ENCODE assay signal across 15 cellular contexts in the genomic region with DNA sequence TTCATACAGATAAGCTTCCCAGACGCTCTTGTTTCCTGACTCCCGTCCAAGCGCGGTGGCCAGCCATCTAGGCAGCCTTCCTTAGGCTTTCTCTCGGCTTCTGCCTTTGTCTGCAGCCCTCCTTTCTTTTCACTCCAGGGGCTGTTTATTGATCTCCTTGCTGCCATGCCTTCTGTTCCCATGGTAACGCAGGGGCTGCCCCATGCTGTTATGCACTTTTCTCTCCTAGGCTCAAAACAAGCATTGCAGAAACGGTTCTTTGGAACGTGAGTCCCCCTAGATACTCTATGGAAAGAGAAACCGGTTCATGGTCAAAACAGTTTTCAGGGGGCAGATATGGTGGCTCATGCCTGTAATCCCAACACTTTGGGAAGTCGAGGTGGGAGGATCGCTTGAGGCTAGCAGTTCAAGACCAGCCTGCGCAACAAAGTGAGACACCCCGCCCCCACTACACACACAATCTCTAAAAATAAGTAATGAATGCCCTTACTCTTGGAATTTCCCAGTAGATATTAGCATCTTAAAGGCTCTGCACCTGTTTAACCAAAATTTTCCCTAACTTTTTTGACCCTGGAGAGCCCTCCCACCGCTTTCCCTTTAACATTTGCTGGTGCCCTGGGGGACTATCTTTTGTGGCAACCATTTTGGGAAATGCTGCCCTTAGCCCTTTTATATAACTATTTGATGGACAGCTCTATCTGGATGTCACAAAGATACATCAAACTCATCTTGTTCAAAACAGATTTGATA. TPM values are rescaled to one million over a fixed set of nuclear protein-coding genes. Genes with fewer than 3 reads are reported as not detected.
A peak's percentile ranks its signal among the peaks of the same experiment; 100 is the strongest.
DNase-seq lines count a peak whose midpoint lies in the region; ATAC-seq and TF ChIP-seq lines count a peak whose summit lies in the region.
"Had no signal": no experiment of that assay in that cellular context is flagged by ENCODE, and none has a peak within 500 bp of the region (broad histone marks: within the 10 kb centered on the region; RNA-seq: fewer than 3 reads in every experiment).

No MANE protein-coding gene starts in this region.

- H3K27me3 Mint-ChIP-seq in GM23338 (ENCODE audit: insufficient read depth, low read depth, poor library complexity) = peaks cover 5% of the 10 kb centered on the region
- H3K27me3 Mint-ChIP-seq in activated T-helper 1 cell treated with anti-CD3 and anti-CD28 coated beads, Interleukin-12 subunit alpha, Interleukin-12 subunit beta, Interleukin-2, Interleukin-4 antibody, amounts not matched to agents 30 ng/mL and 10 ng/mL and 1 ng/mL, durations not matched to agents 14 hours and 24 hours and 36 hours (ENCODE audit: insufficient read depth) = no peaks in the 10 kb centered on the region
- H3K27me3 Mint-ChIP-seq: activated naive CD8-positive, alpha-beta T cell treated with anti-CD3 and anti-CD28 coated beads, Interleukin-2, amount 50 U/mL, for 24 hours had no signal

- H3K4me1 ChIP-seq in GM23338 (ENCODE audit: insufficient read depth) (peaks cover 3% of the 10 kb centered on the region; the same call in 1 of the 2 replicates), endocrine pancreas (ENCODE audit: control insufficient read depth, insufficient read depth, low read length) (no peaks in the 10 kb centered on the region), neuron (ENCODE audit: insufficient read depth, low read length) (peaks cover 22% of the 10 kb centered on the region)

- no peaks in the 10 kb centered on the region for H3K9me3 ChIP-seq in endocrine pancreas (ENCODE audit: control insufficient read depth, low read length)
- H3K9me3 ChIP-seq in neuron (ENCODE audit: low read length) = no peaks in the 10 kb centered on the region

- no peaks in the 10 kb centered on the region; the same call in 2 of the 3 replicates for H3K9me3 Mint-ChIP-seq in GM23338
- H3K9me3 Mint-ChIP-seq in activated T-helper 1 cell treated with anti-CD3 and anti-CD28 coated beads, Interleukin-12 subunit alpha, Interleukin-12 subunit beta, Interleukin-2, Interleukin-4 antibody, amounts not matched to agents 30 ng/mL and 10 ng/mL and 1 ng/mL, durations not matched to agents 14 hours and 24 hours and 36 hours = no peaks in the 10 kb centered on the region
- H3K9me3 Mint-ChIP-seq in activated naive CD4-positive, alpha-beta T cell treated with anti-CD3 and anti-CD28 coated beads, Interleukin-2, amount 50 U/mL, for 72 hours = no peaks in the 10 kb centered on the region
- H3K9me3 Mint-ChIP-seq: activated naive CD8-positive, alpha-beta T cell treated with anti-CD3 and anti-CD28 coated beads, Interleukin-2, amount 50 U/mL, for 24 hours; T-helper 2 cell treated with Interferon-gamma antibody and Interleukin-4, amounts not matched to agents 5 μg/mL and 100 μg/mL, for 36 hours had no signal

- peak overlapping the region; percentile 30 for H3K4me2 ChIP-seq in GM23338

- peaks cover 17% of the 10 kb centered on the region; the same call in 2 of the 3 replicates for H3K4me1 Mint-ChIP-seq in GM23338
- no peaks in the 10 kb centered on the region for H3K4me1 Mint-ChIP-seq in activated T-helper 1 cell treated with anti-CD3 and anti-CD28 coated beads, Interleukin-12 subunit alpha, Interleukin-12 subunit beta, Interleukin-2, Interleukin-4 antibody, amounts not matched to agents 30 ng/mL and 10 ng/mL and 1 ng/mL, durations not matched to agents 14 hours and 24 hours and 36 hours (ENCODE audit: low read depth)
- H3K4me1 Mint-ChIP-seq: activated naive CD8-positive, alpha-beta T cell treated with anti-CD3 and anti-CD28 coated beads, Interleukin-2, amount 50 U/mL, for 24 hours had no signal

- TF ChIP-seq CTCF in GM23338 (conservative IDR thresholded peaks at IDR 0.05; ENCODE audit: low read depth in 2 of 2) = no peak

- H3K27me3 ChIP-seq in GM23338 (ENCODE audit: insufficient read depth) (no peaks in the 10 kb centered on the region), endocrine pancreas (ENCODE audit: control insufficient read depth, insufficient read depth, low read length) (no peaks in the 10 kb centered on the region), neuron (ENCODE audit: insufficient read depth, low read length) (peaks cover 2% of the 10 kb centered on the region)

- peak overlapping the region; percentile 41 for H3K9ac ChIP-seq in endocrine pancreas (ENCODE audit: control insufficient read depth, insufficient read depth, low read length)

- no peaks in the 10 kb centered on the region for H3K36me3 Mint-ChIP-seq in GM23338 (ENCODE audit: low read depth)
- H3K36me3 Mint-ChIP-seq in activated T-helper 1 cell treated with anti-CD3 and anti-CD28 coated beads, Interleukin-12 subunit alpha, Interleukin-12 subunit beta, Interleukin-2, Interleukin-4 antibody, amounts not matched to agents 30 ng/mL and 10 ng/mL and 1 ng/mL, durations not matched to agents 14 hours and 24 hours and 36 hours (ENCODE audit: low read depth) = no peaks in the 10 kb centered on the region
- no peaks in the 10 kb centered on the region for H3K36me3 Mint-ChIP-seq in activated naive CD4-positive, alpha-beta T cell treated with anti-CD3 and anti-CD28 coated beads, Interleukin-2, amount 50 U/mL, for 72 hours

- H3K9me2 ChIP-seq in GM23338 (ENCODE audit: insufficient read depth) = no peaks in the 10 kb centered on the region

- H3K27ac Mint-ChIP-seq in GM23338 = peak overlapping the region; percentile 98
- no peak overlapping the region for H3K27ac Mint-ChIP-seq in activated T-helper 1 cell treated with anti-CD3 and anti-CD28 coated beads, Interleukin-12 subunit alpha, Interleukin-12 subunit beta, Interleukin-2, Interleukin-4 antibody, amounts not matched to agents 30 ng/mL and 10 ng/mL and 1 ng/mL, durations not matched to agents 14 hours and 24 hours and 36 hours
- no peak overlapping the region for H3K27ac Mint-ChIP-seq in activated naive CD4-positive, alpha-beta T cell treated with anti-CD3 and anti-CD28 coated beads, Interleukin-2, amount 50 U/mL, for 72 hours
- H3K27ac Mint-ChIP-seq: activated naive CD8-positive, alpha-beta T cell treated with anti-CD3 and anti-CD28 coated beads, Interleukin-2, amount 50 U/mL, for 24 hours; T-helper 2 cell treated with Interferon-gamma antibody and Interleukin-4, amounts not matched to agents 5 μg/mL and 100 μg/mL, for 36 hours had no signal

- H2AFZ ChIP-seq in GM23338 (no peak overlapping the region), neuron (ENCODE audit: low read depth, low read length) (peak overlapping the region; percentile 10)

- H3F3A ChIP-seq in GM23338 (replicated peaks; ENCODE audit: low read depth) = 0 out of 2 replicates have a peak, but pooled peaks cover 3% of the 10 kb centered on the region

- H3K4me3 ChIP-seq in GM23338 (peak overlapping the region; percentile 21; the same call in 1 of the 2 replicates), endocrine pancreas (ENCODE audit: control insufficient read depth, insufficient read depth, low read length) (peak overlapping the region; percentile 34), neuron (ENCODE audit: low read length) (peak overlapping the region; percentile 2)

- intact Hi-C loops in activated T-helper 1 cell treated with anti-CD3 and anti-CD28 coated beads, Interleukin-12 subunit alpha, Interleukin-12 subunit beta, Interleukin-2, Interleukin-4 antibody, amounts not matched to agents 30 ng/mL and 10 ng/mL and 1 ng/mL, durations not matched to agents 14 hours and 24 hours and 36 hours (cut with micrococcal nuclease) = no loop called here

- peak overlapping the region; percentile 93 for H3K27ac ChIP-seq in GM23338 (ENCODE audit: low read depth)

- no peaks in the 10 kb centered on the region for H3K36me3 ChIP-seq in GM23338 (ENCODE audit: insufficient read depth)
- no peaks in the 10 kb centered on the region for H3K36me3 ChIP-seq in endocrine pancreas (ENCODE audit: control insufficient read depth, insufficient read depth, low read length)
- H3K36me3 ChIP-seq in neuron (ENCODE audit: insufficient read depth, low read length) = no peaks in the 10 kb centered on the region

- H4K20me1 ChIP-seq in GM23338 (replicated peaks; ENCODE audit: insufficient read depth) = no peaks in the 10 kb centered on the region

- no peaks in the 10 kb centered on the region for H3K79me2 ChIP-seq in GM23338 (replicated peaks; ENCODE audit: insufficient read depth)

- peak; percentile 90 for DNase-seq in GM23338 (ENCODE audit: low spot score)
- DNase-seq in NCI-H345 (lab: John Stamatoyannopoulos, UW) = peak; percentile 14
- no peak for DNase-seq in activated T-helper 1 cell treated with anti-CD3 and anti-CD28 coated beads, Interleukin-12 subunit alpha, Interleukin-12 subunit beta, Interleukin-2, Interleukin-4 antibody, amounts not matched to agents 30 ng/mL and 10 ng/mL and 1 ng/mL, durations not matched to agents 14 hours and 24 hours and 36 hours (ENCODE audit: low spot score)
- DNase-seq in activated naive CD4-positive, alpha-beta T cell treated with anti-CD3 and anti-CD28 coated beads, Interleukin-2, amount 50 U/mL, for 72 hours (ENCODE audit: low spot score in 2 of 2) = no peak
- DNase-seq: activated naive CD8-positive, alpha-beta T cell treated with anti-CD3 and anti-CD28 coated beads, Interleukin-2, amount 50 U/mL, for 24 hours; MV-4-11; occipital lobe; stimulated activated CD4-positive, alpha-beta T cell treated with anti-CD3 and anti-CD28 coated beads, Interleukin-1b, Interleukin-23, amount 100 ng/mL, for 48 hours; stimulated activated naive CD8-positive, alpha-beta T cell treated with anti-CD3 and anti-CD28 coated beads, Interleukin-15, Interleukin-2, amounts not matched to agents 100 U/mL and 50 U/mL, for 24 hours had no signal

- peak overlapping the region; percentile 59 for H3K4me3 Mint-ChIP-seq in GM23338
- H3K4me3 Mint-ChIP-seq in activated T-helper 1 cell treated with anti-CD3 and anti-CD28 coated beads, Interleukin-12 subunit alpha, Interleukin-12 subunit beta, Interleukin-2, Interleukin-4 antibody, amounts not matched to agents 30 ng/mL and 10 ng/mL and 1 ng/mL, durations not matched to agents 14 hours and 24 hours and 36 hours = no peak overlapping the region
- H3K4me3 Mint-ChIP-seq: activated naive CD8-positive, alpha-beta T cell treated with anti-CD3 and anti-CD28 coated beads, Interleukin-2, amount 50 U/mL, for 24 hours; T-helper 2 cell treated with Interferon-gamma antibody and Interleukin-4, amounts not matched to agents 5 μg/mL and 100 μg/mL, for 36 hours had no signal

- ATAC-seq in GM23338 (peak; percentile 83), HG03342 (IDR thresholded peaks at IDR 0.05; ENCODE audit: unreplicated experiment) (no peak), GM21360 (IDR thresholded peaks at IDR 0.05; ENCODE audit: unreplicated experiment) (no peak)
- no peak for ATAC-seq in activated naive CD4-positive, alpha-beta T cell treated with anti-CD3 and anti-CD28 coated beads, Interleukin-2, amount 50 U/mL, for 72 hours
- ATAC-seq: activated naive CD8-positive, alpha-beta T cell treated with anti-CD3 and anti-CD28 coated beads, Interleukin-2, amount 50 U/mL, for 24 hours; stimulated activated naive CD8-positive, alpha-beta T cell treated with anti-CD3 and anti-CD28 coated beads, Interleukin-15, Interleukin-2, amounts not matched to agents 100 U/mL and 50 U/mL, for 24 hours had no signal

RNA-seq across cellular contexts. Expression of a gene that starts 53.9 kb away (rescaled TPM):
- total RNA-seq in GM23338 (2014; rRNA removed; shearing (Covaris generic)) = 1.2 and 1.5 TPM in 2 replicates
- polyA plus RNA-seq in GM23338 (2016; fragmentation: Nextera tagmentation; extraction: Ambion mirVana) = 0.68 and 0.70 TPM in 2 replicates
- 0.34 and 0.49 TPM in 2 replicates for total RNA-seq in activated T-helper 1 cell treated with anti-CD3 and anti-CD28 coated beads, Interleukin-12 subunit alpha, Interleukin-12 subunit beta, Interleukin-2, Interleukin-4 antibody, amounts not matched to agents 30 ng/mL and 10 ng/mL and 1 ng/mL, durations not matched to agents 14 hours and 24 hours and 36 hours
- 1 to 10 TPM; 1.0 to 2.6 TPM for total RNA-seq in activated naive CD4-positive, alpha-beta T cell treated with anti-CD3 and anti-CD28 coated beads, Interleukin-2, amount 50 U/mL, for 72 hours
- total RNA-seq: epithelial cell of proximal tubule had no signal

Comparison
In these comparisons a context has a peak if more than half of its experiments do, and no peak if none do; other contexts are left out.
1. DNase-seq: peak in GM23338 (single experiment) and NCI-H345 (single experiment); none in activated T-helper 1 cell treated with anti-CD3 and anti-CD28 coated beads, Interleukin-12 subunit alpha, Interleukin-12 subunit beta, Interleukin-2, Interleukin-4 antibody, amounts not matched to agents 30 ng/mL and 10 ng/mL and 1 ng/mL, durations not matched to agents 14 hours and 24 hours and 36 hours (single experiment) and activated naive CD4-positive, alpha-beta T cell treated with anti-CD3 and anti-CD28 coated beads, Interleukin-2, amount 50 U/mL, for 72 hours (0 of 2).
2. Peak in every context shown above with its lines, with median percentiles within 50 percentile points of each other: H3K4me3 ChIP-seq.